Comparison of ENCODE assay signal across 8 cellular contexts in genomic region chr20:24100370-24101011, GRCh38.
DNase-seq lines count a peak whose midpoint lies in the region; ATAC-seq and TF ChIP-seq lines count a peak whose summit lies in the region.

No MANE protein-coding gene starts in this region.

- no peaks in the 10 kb centered on the region for H4K20me1 ChIP-seq in IMR-90 (ENCODE audit: insufficient read depth, low read length)

- H3K27me3 ChIP-seq in IMR-90 (ENCODE audit: control insufficient read depth, insufficient read depth, low read length) (no peaks in the 10 kb centered on the region; the same call in 1 of the 2 replicates), RWPE2 (ENCODE audit: insufficient read depth, poor library complexity, severe bottlenecking) (no peaks in the 10 kb centered on the region), heart right ventricle (peaks cover 0 to 58% (median 37%) of the 10 kb centered on the region in 7 donors)

- DNase-seq in COLO829 (ENCODE audit: low spot score) (peak; percentile 43), IMR-90 (peak; percentile 47), RWPE2 (ENCODE audit: low spot score) (no peak), heart right ventricle (peak in 1 of 2 donors; percentile 30)
- DNase-seq in activated naive CD4-positive, alpha-beta T cell treated with Interleukin-2 at 50 U/mL for 16 hours: peak; percentile 50
- DNase-seq in stimulated activated CD4-positive, alpha-beta T cell treated with anti-CD3 and anti-CD28 coated beads, Interleukin-12 subunit alpha, Interleukin-12 subunit beta, amount 100 ng/mL, for 24 hours (ENCODE audit: low read depth in 2 of 2): peak; percentile 18 to 33

- 0 out of 2 replicates have a peak, but pooled peaks have one; percentile 15 for TF ChIP-seq RAD21 in IMR-90 (IDR thresholded peaks at IDR 0.05; ENCODE audit: low read length)

- no peak overlapping the region for H2AK5ac ChIP-seq in IMR-90 (ENCODE audit: low read depth, low read length)

- ATAC-seq in GM19467 (IDR thresholded peaks at IDR 0.05; ENCODE audit: unreplicated experiment) (peak; percentile 75), IMR-90 (ENCODE audit: low read depth) (peak; percentile 80; the same call in 1 of the 2 replicates), RWPE2 (ENCODE audit: low read depth) (peak; percentile 52), heart right ventricle (peak; percentile 67 to 90 (median 84)), GM21717 (IDR thresholded peaks at IDR 0.05; ENCODE audit: unreplicated experiment) (no peak)

- H3K4me1 ChIP-seq in IMR-90 (ENCODE audit: control insufficient read depth, insufficient read depth, low read length): no peaks in the 10 kb centered on the region
- peaks cover 13% of the 10 kb centered on the region for H3K4me1 ChIP-seq in RWPE2 (ENCODE audit: insufficient read depth, poor library complexity, severe bottlenecking)
- H3K4me1 ChIP-seq in heart right ventricle: no peaks in the 10 kb centered on the region

- no peak overlapping the region for H3K4ac ChIP-seq in IMR-90 (ENCODE audit: low read depth, low read length)

- no peak overlapping the region for H3K14ac ChIP-seq in IMR-90 (replicated peaks; ENCODE audit: low read depth, low read length)

- H3K4me2 ChIP-seq in IMR-90 (ENCODE audit: low read depth, low read length): no peak overlapping the region

- H3K27ac ChIP-seq in IMR-90 (ENCODE audit: insufficient read depth, low read length): no peak overlapping the region
- H3K27ac ChIP-seq in RWPE2 (ENCODE audit: poor library complexity, severe bottlenecking): no peak overlapping the region
- H3K27ac ChIP-seq in heart right ventricle: no peak overlapping the region

- H3K56ac ChIP-seq in IMR-90 (ENCODE audit: extremely low read depth, insufficient read depth, low read length): no peak overlapping the region; the same call in 1 of the 2 replicates

- no peaks in the 10 kb centered on the region for H3K36me3 ChIP-seq in IMR-90 (ENCODE audit: control insufficient read depth, insufficient read depth, low read length)
- H3K36me3 ChIP-seq in RWPE2 (ENCODE audit: low read depth): no peaks in the 10 kb centered on the region
- no peaks in the 10 kb centered on the region for H3K36me3 ChIP-seq in heart right ventricle

- POLR2A ChIA-PET in IMR-90 (lab: Charles Lee; ENCODE audit: unreplicated experiment): no interaction called here

- no peak overlapping the region for H3K23ac ChIP-seq in IMR-90 (ENCODE audit: low read depth, low read length)

- CTCF ChIA-PET in IMR-90 (lab: Yijun Ruan, JAX): no interaction called here

- H4K8ac ChIP-seq in IMR-90 (ENCODE audit: low read depth in 2 of 2, low read length in 2 of 2): no peak overlapping the region

- H2BK5ac ChIP-seq in IMR-90 (ENCODE audit: low read depth, low read length, poor library complexity, severe bottlenecking): no peak overlapping the region

- H2BK120ac ChIP-seq in IMR-90 (ENCODE audit: low read depth, low read length): no peak overlapping the region

- no peak overlapping the region for H3K9ac ChIP-seq in IMR-90 (ENCODE audit: low read depth, low read length)

- intact Hi-C loops in IMR-90 (cut with micrococcal nuclease): loop anchor here (2.0 kb wide), 2 partner anchors 432 to 818 kb away; no protein-coding TSS in a partner anchor
- intact Hi-C loops in heart right ventricle (cut with DNase I): loop anchor here in 6 of 10 donors (2.0 to 10.0 kb wide), 4 partner anchors 56 to 164 kb away; no protein-coding TSS in a partner anchor

- TF ChIP-seq POLR2A in IMR-90 (IDR thresholded peaks at IDR 0.05; ENCODE audit: low read depth, low read length): no peak

- no peaks in the 10 kb centered on the region for H3K9me1 ChIP-seq in IMR-90 (ENCODE audit: insufficient read depth, low read length)

- H2AFZ ChIP-seq in IMR-90 (replicated peaks; ENCODE audit: low read length, poor library complexity): no peak overlapping the region

- no peak overlapping the region for H3K18ac ChIP-seq in IMR-90 (ENCODE audit: low read depth, low read length)

- TF ChIP-seq CTCF in IMR-90 (conservative IDR thresholded peaks at IDR 0.05; ENCODE audit: low read depth, low read length) (peak; percentile 58), RWPE2 (IDR thresholded peaks at IDR 0.05; ENCODE audit: poor library complexity, severe bottlenecking) (peak; percentile 71), heart right ventricle (IDR thresholded peaks at IDR 0.05) (peak; percentile 50 to 80 (median 73))

- no TSS peak for BruUV-seq in IMR-90 (replicated peaks; lab: Mats Ljungman, UMichigan)

- no peak overlapping the region for H2BK20ac ChIP-seq in IMR-90 (ENCODE audit: low read depth, low read length)

- 14% methylated on average over 1 of the region's 5 CpGs; no CpG with 5 or more reads in 1 of the 2 experiments for WGBS in IMR-90 (ENCODE audit: extremely low coverage in 2 of 2, insufficient read length in 1 of 2), 2 experiments
- WGBS in heart right ventricle, 2 donors: 5 to 11% methylated on average over 5 of the region's 5 CpGs

- no peak overlapping the region for H4K91ac ChIP-seq in IMR-90 (ENCODE audit: insufficient read depth, low read depth, low read length)

- no peaks in the 10 kb centered on the region for H3K79me1 ChIP-seq in IMR-90 (ENCODE audit: low read depth in 1 of 2, low read length in 2 of 2)

- H3K4me3 ChIP-seq in IMR-90 (ENCODE audit: insufficient read depth, low read depth, low read length) (no peak overlapping the region), RWPE2 (ENCODE audit: severe bottlenecking) (no peak overlapping the region), heart right ventricle (no peak overlapping the region)

- in situ Hi-C loops in IMR-90 (cut with MboI; ENCODE audit: low sequenced_read_pairs): no loop called here

- H2AK9ac ChIP-seq in IMR-90 (replicated peaks; ENCODE audit: low read depth, low read length, poor library complexity): no peak overlapping the region

- H4K5ac ChIP-seq in IMR-90 (ENCODE audit: low read depth, low read length): no peak overlapping the region

- dilution Hi-C loops in IMR-90 (cut with HindIII; ENCODE audit: low sequenced_read_pairs, unreplicated experiment): no loop called here

- no peak overlapping the region for H2BK15ac ChIP-seq in IMR-90 (ENCODE audit: low read depth, low read length)

- H3K9me3 ChIP-seq in IMR-90 (ENCODE audit: control insufficient read depth, insufficient read depth, low read length) (no peaks in the 10 kb centered on the region), RWPE2 (ENCODE audit: severe bottlenecking) (no peaks in the 10 kb centered on the region), heart right ventricle (no peaks in the 10 kb centered on the region)

TF ChIP-seq in IMR-90, 13 proteins besides CTCF, POLR2A, EP300 and RAD21:
- TF ChIP-seq ELK1 (IDR thresholded peaks at IDR 0.05; ENCODE audit: borderline replicate concordance, low read depth, low read length): no peak
- TF ChIP-seq SMC3 (IDR thresholded peaks at IDR 0.05; ENCODE audit: low read depth, low read length): peak; percentile 28; the same call in 1 of the 2 replicates
